Comparison of ENCODE assay signal across 20 cellular contexts in the genomic region with DNA sequence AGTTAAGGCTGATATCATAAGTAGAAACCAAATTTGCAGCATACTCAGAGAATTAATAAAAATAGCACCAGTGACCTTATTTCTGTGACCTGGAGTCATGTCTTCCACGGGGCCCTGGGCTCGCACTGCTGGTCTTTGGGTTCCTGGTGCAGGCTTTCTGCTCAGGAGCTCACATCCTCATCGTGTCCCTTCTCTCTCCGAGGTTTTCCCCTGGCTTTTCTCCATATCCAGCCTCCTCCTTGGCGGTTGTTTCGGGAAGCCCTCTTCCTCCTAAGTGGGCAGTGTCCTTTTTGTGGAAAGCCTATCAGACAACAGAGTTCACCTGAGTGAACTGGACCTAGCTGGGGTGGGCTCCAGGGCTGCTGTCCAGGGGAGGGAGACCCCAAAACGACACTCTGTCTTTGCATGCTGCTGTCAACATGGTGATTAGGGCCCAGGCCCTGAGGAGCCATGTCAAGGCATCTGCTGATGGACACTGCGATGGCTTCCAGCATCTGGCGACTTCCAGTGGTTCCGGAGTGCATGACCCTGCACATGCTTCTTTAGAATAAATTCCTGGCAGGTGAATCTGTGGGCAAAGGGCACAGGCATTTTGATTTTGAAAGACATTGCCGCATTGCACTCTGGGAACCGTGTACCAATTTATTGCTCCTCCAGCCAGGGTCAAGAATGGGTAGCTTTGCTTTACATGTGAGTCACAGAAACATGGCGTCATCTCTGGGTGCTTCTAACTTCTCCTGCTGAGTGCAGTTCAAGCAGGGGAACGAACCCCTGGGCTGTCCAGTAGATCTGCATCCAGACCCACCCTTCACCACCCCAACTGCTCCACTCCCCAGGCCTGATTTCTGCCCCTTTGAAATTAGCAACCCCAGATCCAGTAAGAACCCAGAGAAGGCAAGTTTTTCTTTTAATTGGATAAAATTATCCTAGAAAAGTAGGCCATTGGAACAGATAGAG.
A peak's percentile ranks its signal among the peaks of the same experiment; 100 is the strongest.
DNase-seq lines count a peak whose midpoint lies in the region; ATAC-seq and TF ChIP-seq lines count a peak whose summit lies in the region.
"Had no signal": no experiment of that assay in that cellular context is flagged by ENCODE, and none has a peak within 500 bp of the region (broad histone marks: within the 10 kb centered on the region; RNA-seq: fewer than 3 reads in every experiment).

No MANE protein-coding gene starts in this region.

- H3K4me3 ChIP-seq in Caco-2 (ENCODE audit: low read depth, low read length) = no peak overlapping the region
- no peak overlapping the region for H3K4me3 ChIP-seq in coronary artery
- no peak overlapping the region for H3K4me3 ChIP-seq in ovary
- H3K4me3 ChIP-seq: gastrocnemius medialis had no signal

- H3K4me1 ChIP-seq in Caco-2 (0 out of 2 replicates have a peak, but pooled peaks cover 3% of the 10 kb centered on the region), ovary (ENCODE audit: insufficient read depth) (no peaks in the 10 kb centered on the region)
- H3K4me1 ChIP-seq: gastrocnemius medialis had no signal

- no TSS peak for BruUV-seq in Caco-2 (replicated peaks; lab: Mats Ljungman, UMichigan)

- no peak for ATAC-seq in activated CD4-positive, alpha-beta T cell treated with anti-CD3 and anti-CD28 coated beads for 36 hours
- ATAC-seq in GM19023 (IDR thresholded peaks at IDR 0.05; ENCODE audit: unreplicated experiment) (no peak), HG03139 (IDR thresholded peaks at IDR 0.05; ENCODE audit: unreplicated experiment) (no peak)
- ATAC-seq: gastrocnemius medialis, HCT116, natural killer cell had no signal

- intact Hi-C loops in activated CD4-positive, alpha-beta T cell treated with anti-CD3 and anti-CD28 coated beads for 36 hours (cut with DNase I, micrococcal nuclease) = loop anchor here in 1 of 2 experiments (5.0 kb wide), 3 partner anchors 42 to 328 kb away; a partner anchor contains a TSS
- intact Hi-C loops in Caco-2 (cut with micrococcal nuclease; ENCODE audit: unreplicated experiment) (no loop called here), ovary (cut with DNase I) (no loop called here)

- H3K27ac Mint-ChIP-seq in activated CD4-positive, alpha-beta T cell treated with anti-CD3 and anti-CD28 coated beads for 36 hours = no peak overlapping the region
- H3K27ac Mint-ChIP-seq in Caco-2 (ENCODE audit: unreplicated experiment) = no peak overlapping the region
- H3K27ac Mint-ChIP-seq: CD4-positive, alpha-beta T cell; natural killer cell had no signal

- TF ChIP-seq EP300 in ovary (IDR thresholded peaks at IDR 0.05) = no peak

- H3K9me3 ChIP-seq in Caco-2 = no peaks in the 10 kb centered on the region
- H3K9me3 ChIP-seq in ovary = no peaks in the 10 kb centered on the region
- H3K9me3 ChIP-seq: gastrocnemius medialis had no signal

- WGBS in ovary, 3 donors = 70 to 75% (median 71%) methylated on average over 14 of the region's 14 CpGs

- peaks cover 21% of the 10 kb centered on the region for H3K4me1 Mint-ChIP-seq in activated CD4-positive, alpha-beta T cell treated with anti-CD3 and anti-CD28 coated beads for 36 hours
- no peaks in the 10 kb centered on the region for H3K4me1 Mint-ChIP-seq in Caco-2 (ENCODE audit: low read depth, unreplicated experiment)

- no peaks in the 10 kb centered on the region for H3K36me3 ChIP-seq in Caco-2 (ENCODE audit: control insufficient read depth, insufficient read depth, low read length)
- no peaks in the 10 kb centered on the region for H3K36me3 ChIP-seq in ovary
- H3K36me3 ChIP-seq: gastrocnemius medialis had no signal

- POLR2A ChIA-PET in activated CD4-positive, alpha-beta T cell treated with anti-CD3 and anti-CD28 coated beads for 36 hours (lab: Charles Lee) = no interaction called here
- POLR2A ChIA-PET in Caco-2 (lab: Charles Lee) = no interaction called here

- H3K27me3 ChIP-seq in Caco-2 (replicated peaks; ENCODE audit: control insufficient read depth, insufficient read depth, low read length) (no peaks in the 10 kb centered on the region), ovary (no peaks in the 10 kb centered on the region)
- H3K27me3 ChIP-seq: gastrocnemius medialis had no signal

- no peak for TF ChIP-seq POLR2A in ovary (IDR thresholded peaks at IDR 0.05)

- H3K27me3 Mint-ChIP-seq in activated CD4-positive, alpha-beta T cell treated with anti-CD3 and anti-CD28 coated beads for 36 hours = peaks cover 2% of the 10 kb centered on the region
- H3K27me3 Mint-ChIP-seq in Caco-2 (ENCODE audit: insufficient read depth, unreplicated experiment) = peaks cover 3% of the 10 kb centered on the region
- H3K27me3 Mint-ChIP-seq: CD4-positive, alpha-beta T cell; stimulated activated naive CD8-positive, alpha-beta T cell treated with anti-CD3 and anti-CD28 coated beads, Interleukin-15, Interleukin-2, amounts not matched to agents 100 ng/mL and 50 ng/mL, for 24 hours had no signal

- no peaks in the 10 kb centered on the region for H3K36me3 Mint-ChIP-seq in activated CD4-positive, alpha-beta T cell treated with anti-CD3 and anti-CD28 coated beads for 36 hours (ENCODE audit: low read depth)
- H3K36me3 Mint-ChIP-seq in Caco-2 (ENCODE audit: insufficient read depth, unreplicated experiment) = no peaks in the 10 kb centered on the region
- H3K36me3 Mint-ChIP-seq: natural killer cell had no signal

- no peaks in the 10 kb centered on the region for H3K9me3 Mint-ChIP-seq in activated CD4-positive, alpha-beta T cell treated with anti-CD3 and anti-CD28 coated beads for 36 hours (ENCODE audit: low read depth)
- no peaks in the 10 kb centered on the region for H3K9me3 Mint-ChIP-seq in Caco-2 (ENCODE audit: unreplicated experiment)
- H3K9me3 Mint-ChIP-seq: CD4-positive, alpha-beta T cell; natural killer cell; stimulated activated naive CD8-positive, alpha-beta T cell treated with anti-CD3 and anti-CD28 coated beads, Interleukin-15, Interleukin-2, amounts not matched to agents 100 ng/mL and 50 ng/mL, for 24 hours had no signal

- DNase-seq in activated CD4-positive, alpha-beta T cell treated with anti-CD3 and anti-CD28 coated beads for 36 hours = peak; percentile 3
- no peak for DNase-seq in activated CD4-positive, alpha-beta T cell treated with anti-CD3 and anti-CD28 coated beads for 4 hours
- DNase-seq in Caco-2 (peak; percentile 29 to 63), coronary artery (ENCODE audit: low spot score) (peak; percentile 54), ovary (peak in 4 of 5 donors; percentile 5 to 12 (median 6)), NCI-H345 treated with DMSO at 0.1 percent for 48 hours (lab: John Stamatoyannopoulos, UW; ENCODE audit: unreplicated experiment) (no peak)
- DNase-seq: cortex of kidney, gastrocnemius medialis, Kasumi-1, mammary epithelial cell, natural killer cell, NCI-H1436, NCI-H226, RPMI8226, SW 1271 had no signal

- H3K27ac ChIP-seq in coronary artery (no peak overlapping the region), ovary (no peak overlapping the region)
- H3K27ac ChIP-seq: gastrocnemius medialis had no signal

- no peak for TF ChIP-seq CTCF in Caco-2 (IDR thresholded peaks at IDR 0.05; ENCODE audit: insufficient read depth in 1 of 2, low read depth in 1 of 2, low read length in 1 of 2, severe bottlenecking in 1 of 2, unreplicated experiment in 1 of 2)
- TF ChIP-seq CTCF in coronary artery (IDR thresholded peaks at IDR 0.05) = no peak
- no peak for TF ChIP-seq CTCF in ovary (IDR thresholded peaks at IDR 0.05)

- CTCF ChIA-PET in activated CD4-positive, alpha-beta T cell treated with anti-CD3 and anti-CD28 coated beads for 36 hours (lab: Charles Lee) = interaction anchor here (0.5 to 4.5 kb wide), 2 partner anchors 15 to 444 kb away, joined by 3 to 24 read pairs; no protein-coding TSS in a partner anchor
- CTCF ChIA-PET in Caco-2 (lab: Charles Lee) = no interaction called here

- H3K4me3 Mint-ChIP-seq in activated CD4-positive, alpha-beta T cell treated with anti-CD3 and anti-CD28 coated beads for 36 hours = no peak overlapping the region
- no peak overlapping the region for H3K4me3 Mint-ChIP-seq in Caco-2 (ENCODE audit: unreplicated experiment)
- H3K4me3 Mint-ChIP-seq: CD4-positive, alpha-beta T cell; natural killer cell had no signal

Comparison
In these comparisons a context has a peak if more than half of its experiments do, and no peak if none do; other contexts are left out.
1. DNase-seq: peak in activated CD4-positive, alpha-beta T cell treated with anti-CD3 and anti-CD28 coated beads for 36 hours (single experiment), Caco-2 (2 of 2), coronary artery (single experiment) and ovary (4 of 5); none in activated CD4-positive, alpha-beta T cell treated with anti-CD3 and anti-CD28 coated beads for 4 hours (0 of 2) and NCI-H345 treated with DMSO at 0.1 percent for 48 hours (single experiment).